In genomic region chr2:38828460-38828859, GRCh38 we compare ENCODE assay signal across 26 cellular contexts.
"Had no signal": no experiment of that assay in that cellular context is flagged by ENCODE, and none has a peak within 500 bp of the region (broad histone marks: within the 10 kb centered on the region; RNA-seq: fewer than 3 reads in every experiment).

No MANE protein-coding gene starts in this region.

- DNase-seq: activated CD4-positive, alpha-beta T cell treated with anti-CD3 and anti-CD28 coated beads for 48 hours; activated CD4-positive, alpha-beta T cell treated with anti-CD3 and anti-CD28 coated beads, Interleukin-2, amount 50 U/mL, for 48 hours; activated CD8-positive, alpha-beta memory T cell treated with anti-CD3 and anti-CD28 coated beads for 24 hours; activated CD8-positive, alpha-beta memory T cell treated with anti-CD3 and anti-CD28 coated beads, Interleukin-2, amount 50 U/mL, for 4 hours; activated naive CD8-positive, alpha-beta T cell treated with anti-CD3 and anti-CD28 coated beads, Interleukin-2, amount 50 U/mL, for 24 hours; activated T-cell treated with anti-CD3 and anti-CD28 coated beads, Interleukin-2, amount 50 U/mL, for 1 hour; amygdala; central memory CD4-positive, alpha-beta T cell; effector CD8-positive, alpha-beta T cell; gastrocnemius medialis; glutamatergic neuron; left lung; mucosa of descending colon; stimulated activated CD4-positive, alpha-beta T cell treated with anti-CD3 and anti-CD28 coated beads, Interleukin-12 subunit alpha, Interleukin-12 subunit beta, amount 100 ng/mL, for 4 hours; stimulated activated CD4-positive, alpha-beta T cell treated with anti-CD3 and anti-CD28 coated beads, Interleukin-4, amount 100 ng/mL, for 1 hour; stimulated activated naive CD8-positive, alpha-beta T cell treated with anti-CD3 and anti-CD28 coated beads, Interleukin-15, amount 100 ng/mL, for 72 hours; substantia nigra; upper lobe of left lung had no signal

- H3K4me3 ChIP-seq: breast epithelium, left lung, mucosa of descending colon, skin epidermis, upper lobe of left lung, vagina had no signal

- H3K27ac ChIP-seq: breast epithelium had no signal

- ATAC-seq: activated naive CD8-positive, alpha-beta T cell treated with anti-CD3 and anti-CD28 coated beads, Interleukin-2, amount 50 U/mL, for 24 hours; activated T-helper 17 cell treated with anti-CD3 and anti-CD28 coated beads, Interleukin-2, amount 50 U/mL, for 72 hours; mucosa of descending colon; stimulated activated naive CD8-positive, alpha-beta T cell treated with anti-CD3 and anti-CD28 coated beads, Interleukin-15, amount 100 ng/mL, for 72 hours had no signal

- H3K4me1 ChIP-seq: breast epithelium, upper lobe of left lung, vagina had no signal

- H3K27me3 Mint-ChIP-seq: activated naive CD4-positive, alpha-beta T cell treated with anti-CD3 and anti-CD28 coated beads, Interleukin-2, amount 50 U/mL, for 24 hours; activated naive CD8-positive, alpha-beta T cell treated with anti-CD3 and anti-CD28 coated beads, Interleukin-2, amount 50 U/mL, for 24 hours; activated T-helper 17 cell treated with anti-CD3 and anti-CD28 coated beads, Interleukin-2, amount 50 U/mL, for 72 hours; progenitor cell of endocrine pancreas; stimulated activated naive CD8-positive, alpha-beta T cell treated with anti-CD3 and anti-CD28 coated beads, Interleukin-15, amount 100 ng/mL, for 72 hours had no signal

- H3K36me3 ChIP-seq: breast epithelium had no signal

- H3K4me1 Mint-ChIP-seq: activated T-helper 17 cell treated with anti-CD3 and anti-CD28 coated beads, Interleukin-2, amount 50 U/mL, for 72 hours; nephron had no signal

- H3K9me3 Mint-ChIP-seq: activated naive CD4-positive, alpha-beta T cell treated with anti-CD3 and anti-CD28 coated beads, Interleukin-2, amount 50 U/mL, for 24 hours; activated naive CD8-positive, alpha-beta T cell treated with anti-CD3 and anti-CD28 coated beads, Interleukin-2, amount 50 U/mL, for 24 hours; activated T-helper 17 cell treated with anti-CD3 and anti-CD28 coated beads, Interleukin-2, amount 50 U/mL, for 72 hours; nephron; stimulated activated naive CD8-positive, alpha-beta T cell treated with anti-CD3 and anti-CD28 coated beads, Interleukin-15, amount 100 ng/mL, for 72 hours; T-helper 2 cell treated with Interferon-gamma antibody and Interleukin-4, amounts not matched to agents 5 μg/mL and 100 μg/mL, for 36 hours had no signal

- H3K27me3 ChIP-seq: breast epithelium, gastrocnemius medialis, left lung, upper lobe of left lung, vagina had no signal

- H3K27ac Mint-ChIP-seq: activated naive CD4-positive, alpha-beta T cell treated with anti-CD3 and anti-CD28 coated beads, Interleukin-2, amount 50 U/mL, for 24 hours; activated naive CD8-positive, alpha-beta T cell treated with anti-CD3 and anti-CD28 coated beads, Interleukin-2, amount 50 U/mL, for 24 hours; nephron; progenitor cell of endocrine pancreas; stimulated activated naive CD8-positive, alpha-beta T cell treated with anti-CD3 and anti-CD28 coated beads, Interleukin-15, amount 100 ng/mL, for 72 hours; T-helper 2 cell treated with Interferon-gamma antibody and Interleukin-4, amounts not matched to agents 5 μg/mL and 100 μg/mL, for 36 hours had no signal

- H3K4me3 Mint-ChIP-seq: activated naive CD4-positive, alpha-beta T cell treated with anti-CD3 and anti-CD28 coated beads, Interleukin-2, amount 50 U/mL, for 24 hours; activated naive CD8-positive, alpha-beta T cell treated with anti-CD3 and anti-CD28 coated beads, Interleukin-2, amount 50 U/mL, for 24 hours; activated T-helper 17 cell treated with anti-CD3 and anti-CD28 coated beads, Interleukin-2, amount 50 U/mL, for 72 hours; nephron; stimulated activated naive CD8-positive, alpha-beta T cell treated with anti-CD3 and anti-CD28 coated beads, Interleukin-15, amount 100 ng/mL, for 72 hours; T-helper 2 cell treated with Interferon-gamma antibody and Interleukin-4, amounts not matched to agents 5 μg/mL and 100 μg/mL, for 36 hours had no signal

- H3K9me3 ChIP-seq: breast epithelium, gastrocnemius medialis, left lung, mucosa of descending colon, upper lobe of left lung, vagina had no signal
